ENCODE assay signal across 8 cellular contexts in genomic region chr9:124869986-124870560, GRCh38. TPM values are rescaled to one million over a fixed set of nuclear protein-coding genes. Genes with fewer than 3 reads are reported as not detected.
DNase-seq lines count a peak whose midpoint lies in the region; ATAC-seq, FAIRE-seq and TF ChIP-seq lines count a peak whose summit lies in the region.

No MANE protein-coding gene starts in this region.

- no peak for TF ChIP-seq CTCF in A549 (IDR thresholded peaks at IDR 0.05)
- no peak for TF ChIP-seq CTCF in astrocyte of the spinal cord (IDR thresholded peaks at IDR 0.05; ENCODE audit: low read depth, low read length)

- peaks cover 37% of the 10 kb centered on the region; the same call in 2 of the 3 replicates for H3K4me1 ChIP-seq in A549

- H3K4me2 ChIP-seq in A549 = peak overlapping the region; percentile 97

- DNase-seq in A549 (ENCODE audit: low read depth in 1 of 2, low spot score in 1 of 2) (no peak), T-helper 9 cell (peak; percentile 62), astrocyte of the spinal cord (ENCODE audit: low read depth, low spot score) (peak; percentile 53), left lobe of liver (ENCODE audit: low spot score) (no peak), NCI-H146 treated with DMSO at 0.1 percent for 48 hours (lab: John Stamatoyannopoulos, UW; ENCODE audit: unreplicated experiment) (no peak)
- peak; percentile 79 to 88 (median 84) for DNase-seq in stimulated activated CD4-positive, alpha-beta T cell treated with anti-CD3 and anti-CD28 coated beads, TNF-alpha, amount 100 ng/mL, for 48 hours (ENCODE audit: low read depth in 3 of 3)

- in situ Hi-C loops in astrocyte of the spinal cord (cut with HindIII; ENCODE audit: low sequenced_read_pairs) = no loop called here

- no peak for TF ChIP-seq RAD21 in A549 (conservative IDR thresholded peaks at IDR 0.05 in 1 of 2, IDR thresholded peaks at IDR 0.05 in 1 of 2)

- H3K4me3 ChIP-seq in A549 = peak overlapping the region; percentile 100
- H3K4me3 ChIP-seq in astrocyte of the spinal cord (ENCODE audit: low read depth, low read length) = peak overlapping the region; percentile 95

- POLR2A ChIA-PET in A549 (lab: Yijun Ruan, JAX) = interaction anchor here (1.0 to 1.3 kb wide), 3 partner anchors 8 to 13 kb away, joined by 3 read pairs; partner anchors contain the start of genes ARPC5L and RPL35

- TF ChIP-seq POLR2A in A549 (IDR thresholded peaks at IDR 0.05; ENCODE audit: low read length) = no peak

- ATAC-seq in A549 (no peak), GM18909 (IDR thresholded peaks at IDR 0.05; ENCODE audit: poor library complexity, unreplicated experiment) (peak; percentile 31), HG03342 (IDR thresholded peaks at IDR 0.05; ENCODE audit: unreplicated experiment) (peak; percentile 36), left lobe of liver (peak; percentile 13)

- H3K9me3 ChIP-seq in A549 = no peaks in the 10 kb centered on the region

- WGBS in A549 (ENCODE audit: missing lambda C conversion rate) = 13% methylated on average over 12 of the region's 12 CpGs

- no peak for FAIRE-seq in A549 (lab: Jason Lieb, UNC)

- CTCF ChIA-PET in A549 (lab: Yijun Ruan, JAX) = interaction anchor here (1.4 to 2.1 kb wide), 5 partner anchors 8 to 93 kb away, joined by 3 to 7 read pairs (median 5); partner anchors contain the start of genes ARPC5L, OLFML2A, RPL35 and WDR38

- TF ChIP-seq EP300 in A549 (IDR thresholded peaks at IDR 0.05) = no peak

- peak overlapping the region; percentile 98 to 100 for H3K27ac ChIP-seq in A549

TF ChIP-seq in A549, 52 proteins besides CTCF, POLR2A, EP300 and RAD21:
- no peak for TF ChIP-seq ZSCAN20 (CRISPR knock-in tag; IDR thresholded peaks at IDR 0.05)
- no peak for TF ChIP-seq REST (IDR thresholded peaks at IDR 0.05)
- peak; percentile 71 for TF ChIP-seq CHD2 (IDR thresholded peaks at IDR 0.05; ENCODE audit: low read length, partially characterized antibody)

RNA-seq across cellular contexts. Expression of gene ARPC5L, which starts 8.1 kb away (rescaled TPM):
- polyA plus RNA-seq in A549 (2011; rRNA removed) (44.9 and 62.8 TPM in 2 replicates), A549 (2017; fragmentation: RNase III; extraction: RNeasy Plus Mini Kit Qiagen cat#74134 plus additional on column Dnase treatment) (59.4 to 65.6 TPM (median 59.9 TPM) in 3 replicates)
- polyA plus RNA-seq in A549 (2012; cell fraction: cytosol; rRNA removed) = 56.5 and 64.9 TPM in 2 replicates
- polyA plus RNA-seq in A549 (2012; cell fraction: nucleus; rRNA removed) = 35.2 and 46.8 TPM in 2 replicates
- polyA minus RNA-seq in A549 (2011; rRNA and poly(A)+ RNA removed) = 13.2 and 17.5 TPM in 2 replicates
- total RNA-seq in left lobe of liver = 16.4 TPM

RNA-seq across cellular contexts. Expression of gene RPL35, which starts 8.3 kb away (rescaled TPM):
- 3,076 and 3,452 TPM in 2 replicates for polyA plus RNA-seq in A549 (2011; rRNA removed)
- 3,719 and 4,748 TPM in 2 replicates for polyA plus RNA-seq in A549 (2012; cell fraction: cytosol; rRNA removed)
- polyA plus RNA-seq in A549 (2012; cell fraction: nucleus; rRNA removed) = 1,546 and 2,457 TPM in 2 replicates
- polyA plus RNA-seq in A549 (2017; fragmentation: RNase III; extraction: RNeasy Plus Mini Kit Qiagen cat#74134 plus additional on column Dnase treatment) = 2,179 to 2,449 TPM (median 2,307 TPM) in 3 replicates
- 258 and 279 TPM in 2 replicates for polyA minus RNA-seq in A549 (2011; rRNA and poly(A)+ RNA removed)
- 386 TPM for total RNA-seq in left lobe of liver

RNA-seq across cellular contexts. Expression of gene WDR38, which starts 16.8 kb away (rescaled TPM):
- polyA plus RNA-seq in A549 (2011; rRNA removed) (not detected in 2 replicates), A549 (2017; fragmentation: RNase III; extraction: RNeasy Plus Mini Kit Qiagen cat#74134 plus additional on column Dnase treatment) (0.12 TPM in 1 of 3 replicates, not detected in the others)
- 0.04 and 0.05 TPM in 2 replicates for polyA plus RNA-seq in A549 (2012; cell fraction: cytosol; rRNA removed)
- 0.07 TPM in 1 of 2 replicates, not detected in the other for polyA plus RNA-seq in A549 (2012; cell fraction: nucleus; rRNA removed)
- not detected in 2 replicates for polyA minus RNA-seq in A549 (2011; rRNA and poly(A)+ RNA removed)
- total RNA-seq in left lobe of liver = not detected

Comparison
In these comparisons a context has a peak if more than half of its experiments do, and no peak if none do; other contexts are left out.
1. ATAC-seq: peak in GM18909 (single experiment), HG03342 (single experiment) and left lobe of liver (single experiment); none in A549 (0 of 2).
2. DNase-seq: peak in T-helper 9 cell (single experiment), astrocyte of the spinal cord (single experiment) and stimulated activated CD4-positive, alpha-beta T cell treated with anti-CD3 and anti-CD28 coated beads, TNF-alpha, amount 100 ng/mL, for 48 hours (3 of 3); none in A549 (0 of 2), left lobe of liver (single experiment) and NCI-H146 treated with DMSO at 0.1 percent for 48 hours (single experiment).